1 cellular context compared by ENCODE assay signal in genomic region chr12:78746001-78746400, GRCh38.
A peak's percentile ranks its signal among the peaks of the same experiment; 100 is the strongest.
TF ChIP-seq lines count a peak whose summit lies in the region.

No MANE protein-coding gene starts in this region.

TF ChIP-seq in HEK293, 187 proteins besides CTCF, POLR2A, EP300 and RAD21 (continued from another document):
- TF ChIP-seq ZBTB10 (tag by site-specific recombination; IDR thresholded peaks at IDR 0.05) (no peak), SP7 (tag by site-specific recombination; IDR thresholded peaks at IDR 0.05) (no peak), TRIM28 (IDR thresholded peaks at IDR 0.05; ENCODE audit: borderline replicate concordance, low read length) (0 out of 2 replicates have a peak, but pooled peaks have one; percentile 13), KLF17 (tag by site-specific recombination; IDR thresholded peaks at IDR 0.05) (no peak), TSHZ1 (tag by site-specific recombination; IDR thresholded peaks at IDR 0.05; ENCODE audit: borderline replicate concordance) (no peak)
TF ChIP-seq in HEK293: peak in this region for 1.
